ENCODE assay signal across 17 cellular contexts in the genomic region with DNA sequence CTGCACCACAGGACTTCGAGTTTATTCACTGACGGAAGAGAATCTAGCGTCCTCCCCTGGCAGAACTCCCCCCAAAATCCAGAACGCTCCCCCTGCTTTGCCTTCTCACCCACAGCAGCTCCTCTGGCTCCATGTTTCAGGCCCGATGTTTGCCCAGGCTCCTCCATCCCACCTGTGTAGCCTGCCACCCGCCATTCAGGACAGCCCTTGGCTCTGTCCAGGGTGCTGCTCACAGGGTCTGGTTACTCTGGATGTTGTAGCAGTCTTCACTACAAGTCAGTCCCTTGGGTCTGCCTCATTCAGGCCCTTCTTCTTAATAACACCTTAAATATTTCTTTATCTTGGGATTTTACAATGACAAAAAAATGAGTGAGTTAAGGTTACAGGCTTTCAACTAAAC. TPM values are rescaled to one million over a fixed set of nuclear protein-coding genes. Genes with fewer than 3 reads are reported as not detected.
DNase-seq lines count a peak whose midpoint lies in the region; ATAC-seq, FAIRE-seq and TF ChIP-seq lines count a peak whose summit lies in the region.
"Had no signal": no experiment of that assay in that cellular context is flagged by ENCODE, and none has a peak within 500 bp of the region (broad histone marks: within the 10 kb centered on the region; RNA-seq: fewer than 3 reads in every experiment).

No MANE protein-coding gene starts in this region.

- H3K79me2 ChIP-seq in K562 (ENCODE audit: control insufficient read depth, insufficient read depth, low read length): no peaks in the 10 kb centered on the region

- WGBS in K562 (ENCODE audit: insufficient coverage, low coverage, missing lambda C conversion rate): 2% methylated on average over 6 of the region's 6 CpGs

- no peak overlapping the region for H3K4me3 Mint-ChIP-seq in activated CD4-positive, alpha-beta T cell treated with anti-CD3 and anti-CD28 coated beads, Interleukin-2, amount 10 ng/mL, durations not matched to agents 7 days and 5 days
- H3K4me3 Mint-ChIP-seq in nephron progenitor cell: no peak overlapping the region
- H3K4me3 Mint-ChIP-seq: activated T-cell treated with anti-CD3 and anti-CD28 coated beads, Interleukin-2, amount 50 U/mL, for 24 hours had no signal

- no peak overlapping the region for H3K9ac ChIP-seq in K562 (ENCODE audit: insufficient read depth in 1 of 2, low read depth in 2 of 2, low read length in 2 of 2)

- FAIRE-seq in K562 (lab: Jason Lieb, UNC): no peak

- ATAC-seq in K562 (peak; percentile 55; the same call in 1 of the 3 replicates), HG03039 (IDR thresholded peaks at IDR 0.05; ENCODE audit: unreplicated experiment) (no peak), GM21825 (IDR thresholded peaks at IDR 0.05; ENCODE audit: unreplicated experiment) (no peak)

- no peak for TF ChIP-seq POLR2A in K562 (conservative IDR thresholded peaks at IDR 0.05)

- no peaks in the 10 kb centered on the region for H3K9me3 ChIP-seq in K562 (replicated peaks; ENCODE audit: control insufficient read depth, insufficient read depth, low read depth, low read length)
- H3K9me3 ChIP-seq: tibial artery had no signal

- no peaks in the 10 kb centered on the region for H3K9me1 ChIP-seq in K562 (ENCODE audit: control insufficient read depth, insufficient read depth, low read length)

- TF ChIP-seq RAD21 in K562 (CRISPR knock-in tag; conservative IDR thresholded peaks at IDR 0.05 in 1 of 2, IDR thresholded peaks at IDR 0.05 in 1 of 2): no peak

- H3K4me2 ChIP-seq in K562 (ENCODE audit: insufficient read depth, low read length): no peak overlapping the region

- POLR2A ChIA-PET in activated CD4-positive, alpha-beta T cell treated with anti-CD3 and anti-CD28 coated beads, Interleukin-2, amount 10 ng/mL, durations not matched to agents 7 days and 5 days (lab: Charles Lee): no interaction called here
- POLR2A ChIA-PET in K562 (lab: Yijun Ruan, JAX): no interaction called here

- intact Hi-C loops in K562 (cut with micrococcal nuclease): no loop called here

- H3K27ac Mint-ChIP-seq in activated CD4-positive, alpha-beta T cell treated with anti-CD3 and anti-CD28 coated beads, Interleukin-2, amount 10 ng/mL, durations not matched to agents 7 days and 5 days: no peak overlapping the region
- H3K27ac Mint-ChIP-seq in nephron progenitor cell: no peak overlapping the region
- H3K27ac Mint-ChIP-seq: activated T-cell treated with anti-CD3 and anti-CD28 coated beads, Interleukin-2, amount 50 U/mL, for 24 hours had no signal

- H3K36me3 Mint-ChIP-seq in activated CD4-positive, alpha-beta T cell treated with anti-CD3 and anti-CD28 coated beads, Interleukin-2, amount 10 ng/mL, durations not matched to agents 7 days and 5 days (ENCODE audit: low read depth): peaks cover 3% of the 10 kb centered on the region
- no peaks in the 10 kb centered on the region for H3K36me3 Mint-ChIP-seq in nephron progenitor cell (ENCODE audit: low read depth)

- H3K9me3 Mint-ChIP-seq in activated CD4-positive, alpha-beta T cell treated with anti-CD3 and anti-CD28 coated beads, Interleukin-2, amount 10 ng/mL, durations not matched to agents 7 days and 5 days: peaks cover 5% of the 10 kb centered on the region
- peaks cover 5% of the 10 kb centered on the region for H3K9me3 Mint-ChIP-seq in nephron progenitor cell

- no peaks in the 10 kb centered on the region for H3K36me3 ChIP-seq in K562 (ENCODE audit: control insufficient read depth, insufficient read depth, low read length)
- H3K36me3 ChIP-seq: tibial artery, WERI-Rb-1 had no signal

- H3K4me1 ChIP-seq in K562 (replicated peaks in 1 of 2; ENCODE audit: control insufficient read depth in 2 of 2, insufficient read depth in 2 of 2, low read length in 2 of 2): no peaks in the 10 kb centered on the region
- H3K4me1 ChIP-seq: tibial artery had no signal

- in situ Hi-C loops in K562 (cut with MboI): no loop called here

- no TSS peak for BruUV-seq in K562 (replicated peaks; lab: Mats Ljungman, UMichigan)

- no peak overlapping the region for H3K4me3 ChIP-seq in Jurkat, Clone E6-1 (ENCODE audit: low read length)
- no peak overlapping the region for H3K4me3 ChIP-seq in K562
- H3K4me3 ChIP-seq: tibial artery had no signal

- no peaks in the 10 kb centered on the region for H4K20me1 ChIP-seq in K562 (replicated peaks; ENCODE audit: control insufficient read depth, insufficient read depth, low read length)

- CTCF ChIA-PET in activated CD4-positive, alpha-beta T cell treated with anti-CD3 and anti-CD28 coated beads, Interleukin-2, amount 10 ng/mL, durations not matched to agents 7 days and 5 days (lab: Charles Lee): no interaction called here
- CTCF ChIA-PET in K562 (lab: Yijun Ruan, JAX; ENCODE audit: low intra/inter-chr PET ratio): no interaction called here

- TF ChIP-seq EP300 in K562 (IDR thresholded peaks at IDR 0.05; ENCODE audit: low read length): no peak

- H2AFZ ChIP-seq in K562 (ENCODE audit: low read depth, low read length): no peak overlapping the region

- peak; percentile 18 for DNase-seq in activated CD4-positive, alpha-beta T cell treated with anti-CD3 and anti-CD28 coated beads, Interleukin-2, amount 10 ng/mL, durations not matched to agents 7 days and 5 days
- no peak for DNase-seq in activated CD4-positive, alpha-beta T cell treated with anti-CD3 and anti-CD28 coated beads for 1 hour
- DNase-seq in Jurkat, Clone E6-1 (ENCODE audit: low read depth, low spot score): peak; percentile 28
- DNase-seq in K562 (ENCODE audit: extremely low read depth in 1 of 4, low spot score in 3 of 4): no peak
- peak; percentile 76 for DNase-seq in nephron progenitor cell
- no peak for DNase-seq in NCI-H1105 (lab: John Stamatoyannopoulos, UW)
- DNase-seq: activated T-cell treated with anti-CD3 and anti-CD28 coated beads, Interleukin-2, amount 50 U/mL, for 24 hours; anterior cingulate cortex; NCI-H1694 treated with DMSO at 0.1 percent for 48 hours; NCI-H69; posterior cingulate gyrus; SHP77 treated with DMSO at 0.1 percent for 48 hours; tibial artery; WERI-Rb-1 had no signal

- no peak overlapping the region for H3K27ac ChIP-seq in K562 (ENCODE audit: extremely low read depth, low read depth, low read length)
- H3K27ac ChIP-seq: tibial artery, WERI-Rb-1 had no signal

- H3K27me3 ChIP-seq in K562 (ENCODE audit: control insufficient read depth in 2 of 2, insufficient read depth in 2 of 2, low read length in 2 of 2): no peaks in the 10 kb centered on the region
- H3K27me3 ChIP-seq: tibial artery had no signal

- H3K27me3 Mint-ChIP-seq in activated CD4-positive, alpha-beta T cell treated with anti-CD3 and anti-CD28 coated beads, Interleukin-2, amount 10 ng/mL, durations not matched to agents 7 days and 5 days: peaks cover 29% of the 10 kb centered on the region
- peaks cover 33% of the 10 kb centered on the region for H3K27me3 Mint-ChIP-seq in nephron progenitor cell (ENCODE audit: low read depth, poor library complexity)

- peaks cover 19% of the 10 kb centered on the region for H3K4me1 Mint-ChIP-seq in activated CD4-positive, alpha-beta T cell treated with anti-CD3 and anti-CD28 coated beads, Interleukin-2, amount 10 ng/mL, durations not matched to agents 7 days and 5 days
- H3K4me1 Mint-ChIP-seq in nephron progenitor cell: peaks cover 6% of the 10 kb centered on the region

- TF ChIP-seq CTCF in K562 (IDR thresholded peaks at IDR 0.05 in 2 of 3, conservative IDR thresholded peaks at IDR 0.05 in 1 of 3; ENCODE audit: insufficient read depth in 2 of 3, low read depth in 1 of 3, low read length in 3 of 3) (no peak), nephron progenitor cell (IDR thresholded peaks at IDR 0.05) (no peak)

TF ChIP-seq in K562, 482 proteins besides CTCF, POLR2A, EP300 and RAD21 (continues in another document):
- TF ChIP-seq CHCHD3 (CRISPR knock-in tag; IDR thresholded peaks at IDR 0.05) (no peak), EHMT2 (IDR thresholded peaks at IDR 0.05) (peak; percentile 81)

RNA-seq across cellular contexts. Expression of a gene that starts 41.3 kb away (rescaled TPM):
- total RNA-seq in activated CD4-positive, alpha-beta T cell treated with anti-CD3 and anti-CD28 coated beads, Interleukin-2, amount 10 ng/mL, durations not matched to agents 7 days and 5 days: under 1 TPM; 0.07 to 0.10 TPM
- 0.76 TPM for polyA plus RNA-seq in Jurkat, Clone E6-1 (2012; ENCODE audit: insufficient read depth, insufficient read length)
- total RNA-seq in K562 (2011; cell fraction: chromatin; rRNA removed; ENCODE audit: low replicate concordance): not detected in 2 replicates
- total RNA-seq in K562 (2011; cell fraction: nucleolus; rRNA removed): not detected in 2 replicates
- total RNA-seq in K562 (2011; cell fraction: nucleoplasm; rRNA removed): not detected in 2 replicates
- total RNA-seq in K562 (2014; rRNA removed): 0.05 TPM in 1 of 2 replicates, not detected in the other
- total RNA-seq in K562 (2014; rRNA removed; fragmentation: Illumina TruSeq; extraction: Trizol): not detected in 2 replicates
- not detected in 2 replicates for total RNA-seq in K562 (2015; rRNA removed; fragmentation: Illumina TruSeq; extraction: Trizol)
- total RNA-seq in K562 (2021): not detected in 2 replicates
- polyA plus RNA-seq in K562 (2011; rRNA removed): not detected in 2 replicates
- not detected in 2 replicates for polyA plus RNA-seq in K562 (2011; cell fraction: cytosol; rRNA removed)
- not detected in 2 replicates for polyA plus RNA-seq in K562 (2011; cell fraction: nucleus; rRNA removed)
- 0.01 and 0.03 TPM in 2 replicates for polyA plus RNA-seq in K562 (2012)
- polyA plus RNA-seq in K562 (2014; fragmentation: Illumina TruSeq; extraction: Trizol): not detected in 2 replicates
- polyA plus RNA-seq in K562 (2014; fragmentation: Nextera tagmentation; extraction: Ambion mirVana): not detected
- polyA plus RNA-seq in K562 (2014; rRNA removed): not detected in 2 replicates
- not detected in 2 replicates for polyA minus RNA-seq in K562 (2011; rRNA and poly(A)+ RNA removed)
- not detected in 2 replicates for polyA minus RNA-seq in K562 (2011; cell fraction: cytosol; rRNA and poly(A)+ RNA removed)
- not detected in 2 replicates for polyA minus RNA-seq in K562 (2011; cell fraction: nucleus; rRNA and poly(A)+ RNA removed)
- total RNA-seq: dermis microvascular lymphatic vessel endothelial cell had no signal

Comparison
In these comparisons a context has a peak if more than half of its experiments do, and no peak if none do; other contexts are left out.
1. DNase-seq: peak in activated CD4-positive, alpha-beta T cell treated with anti-CD3 and anti-CD28 coated beads, Interleukin-2, amount 10 ng/mL, durations not matched to agents 7 days and 5 days (single experiment), Jurkat, Clone E6-1 (single experiment) and nephron progenitor cell (single experiment); none in activated CD4-positive, alpha-beta T cell treated with anti-CD3 and anti-CD28 coated beads for 1 hour (single experiment), K562 (0 of 4) and NCI-H1105 (single experiment).